Comparison of ENCODE assay signal across 10 cellular contexts in the genomic region with DNA sequence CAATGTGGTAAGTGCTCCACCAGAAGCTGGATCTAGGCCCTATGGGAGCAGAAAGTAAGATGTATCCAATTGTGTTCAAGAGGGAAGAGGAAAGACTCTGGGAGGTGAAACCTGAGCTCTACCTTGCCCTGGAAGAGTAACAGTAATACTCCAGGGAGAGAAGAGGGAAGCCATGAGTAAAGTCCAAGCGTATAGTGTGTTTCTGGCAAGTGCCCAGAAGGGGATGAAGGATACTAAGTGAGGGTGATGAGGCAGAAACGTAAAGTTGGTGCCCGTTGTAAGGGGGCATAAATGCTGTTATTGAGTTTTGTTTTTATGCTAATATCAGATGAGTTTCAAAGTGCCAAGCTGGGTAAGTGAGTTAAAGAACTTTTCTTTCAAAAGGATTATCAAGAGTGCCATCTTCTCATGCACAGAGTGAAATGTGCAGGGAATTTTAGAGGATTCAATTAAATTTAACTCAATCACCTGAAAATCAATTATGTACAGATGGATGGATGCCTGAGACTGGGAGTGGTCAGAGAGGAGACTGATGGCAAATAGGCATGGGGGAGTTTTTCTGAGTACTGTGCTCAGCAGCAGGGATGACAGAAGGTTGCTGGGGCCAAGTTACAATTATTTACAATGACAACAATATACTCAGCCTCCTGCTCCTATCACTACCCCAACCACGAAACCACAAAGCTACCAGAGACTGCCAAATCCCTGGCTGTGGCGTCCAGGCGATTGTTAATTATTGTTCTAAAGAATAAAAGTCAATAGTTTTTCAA.
DNase-seq lines count a peak whose midpoint lies in the region; ATAC-seq and TF ChIP-seq lines count a peak whose summit lies in the region.
"Had no signal": no experiment of that assay in that cellular context is flagged by ENCODE, and none has a peak within 500 bp of the region (broad histone marks: within the 10 kb centered on the region; RNA-seq: fewer than 3 reads in every experiment).

No MANE protein-coding gene starts in this region.

- H3K9me3 ChIP-seq in MG63 (no peaks in the 10 kb centered on the region), hepatocyte (ENCODE audit: low read depth) (no peaks in the 10 kb centered on the region), upper lobe of right lung (no peaks in the 10 kb centered on the region)

- WGBS in hepatocyte (ENCODE audit: low lambda C conversion rate, missing lambda C conversion rate), result 93% methylated on average over 6 of the region's 6 CpGs

- H4K20me1 ChIP-seq in hepatocyte (ENCODE audit: insufficient read depth, poor library complexity, severe bottlenecking), result no peaks in the 10 kb centered on the region

- H3K79me2 ChIP-seq in hepatocyte, result no peaks in the 10 kb centered on the region

- H3K9me2 ChIP-seq in hepatocyte (replicated peaks; ENCODE audit: insufficient read depth), result no peaks in the 10 kb centered on the region

- ATAC-seq in stimulated activated naive CD8-positive, alpha-beta T cell treated with anti-CD3 and anti-CD28 coated beads, Interleukin-15, Interleukin-2, amounts not matched to agents 100 U/mL and 50 U/mL, for 24 hours, result no peak
- ATAC-seq in upper lobe of right lung, result no peak

- intact Hi-C loops in upper lobe of right lung (cut with DNase I), result no loop called here

- H3K4me3 ChIP-seq in MG63 (no peak overlapping the region), hepatocyte (no peak overlapping the region), upper lobe of right lung (no peak overlapping the region)

- TF ChIP-seq CTCF in hepatocyte (IDR thresholded peaks at IDR 0.05; ENCODE audit: poor library complexity) (no peak), upper lobe of right lung (IDR thresholded peaks at IDR 0.05) (no peak)

- H3K4me1 ChIP-seq in hepatocyte (ENCODE audit: insufficient read depth) (no peaks in the 10 kb centered on the region), upper lobe of right lung (no peaks in the 10 kb centered on the region)

- peak; percentile 57 for DNase-seq in DMS 273 treated with DMSO at 0.1 percent for 48 hours (lab: John Stamatoyannopoulos, UW)
- DNase-seq in MG63, result peak; percentile 26
- peak; percentile 47 for DNase-seq in kidney glomerular epithelial cell (lab: John Stamatoyannopoulos, UW)
- DNase-seq in MV-4-11 (lab: John Stamatoyannopoulos, UW), result no peak
- DNase-seq in stimulated activated naive CD8-positive, alpha-beta T cell treated with anti-CD3 and anti-CD28 coated beads, Interleukin-15, Interleukin-2, amounts not matched to agents 100 U/mL and 50 U/mL, for 24 hours, result no peak
- no peak for DNase-seq in hepatocyte (ENCODE audit: low spot score)
- DNase-seq in upper lobe of right lung, result no peak
- DNase-seq: CD4-positive, alpha-beta memory T cell; NCI-H187 treated with DMSO at 0.1 percent for 48 hours had no signal

- H3K36me3 ChIP-seq in MG63, result no peaks in the 10 kb centered on the region
- H3K36me3 ChIP-seq in hepatocyte (replicated peaks; ENCODE audit: insufficient read depth, low read depth), result no peaks in the 10 kb centered on the region
- H3K36me3 ChIP-seq in upper lobe of right lung, result no peaks in the 10 kb centered on the region

- H3K4me2 ChIP-seq in hepatocyte, result no peak overlapping the region

- H3K27ac ChIP-seq in angular gyrus (ENCODE audit: low read depth, low read length), result peak overlapping the region; percentile 47
- no peak overlapping the region for H3K27ac ChIP-seq in hepatocyte
- H3K27ac ChIP-seq in upper lobe of right lung, result no peak overlapping the region

- no peak overlapping the region for H2AFZ ChIP-seq in hepatocyte

- H3K27me3 ChIP-seq in MG63, result no peaks in the 10 kb centered on the region
- no peaks in the 10 kb centered on the region for H3K27me3 ChIP-seq in hepatocyte
- H3K27me3 ChIP-seq in upper lobe of right lung, result no peaks in the 10 kb centered on the region

Comparison
In these comparisons a context has a peak if more than half of its experiments do, and no peak if none do; other contexts are left out.
1. DNase-seq: peak in DMS 273 treated with DMSO at 0.1 percent for 48 hours (single experiment), MG63 (single experiment) and kidney glomerular epithelial cell (single experiment); none in MV-4-11 (single experiment), stimulated activated naive CD8-positive, alpha-beta T cell treated with anti-CD3 and anti-CD28 coated beads, Interleukin-15, Interleukin-2, amounts not matched to agents 100 U/mL and 50 U/mL, for 24 hours (single experiment), hepatocyte (single experiment) and upper lobe of right lung (single experiment).